11 cellular contexts compared by ENCODE assay signal in the genomic region with DNA sequence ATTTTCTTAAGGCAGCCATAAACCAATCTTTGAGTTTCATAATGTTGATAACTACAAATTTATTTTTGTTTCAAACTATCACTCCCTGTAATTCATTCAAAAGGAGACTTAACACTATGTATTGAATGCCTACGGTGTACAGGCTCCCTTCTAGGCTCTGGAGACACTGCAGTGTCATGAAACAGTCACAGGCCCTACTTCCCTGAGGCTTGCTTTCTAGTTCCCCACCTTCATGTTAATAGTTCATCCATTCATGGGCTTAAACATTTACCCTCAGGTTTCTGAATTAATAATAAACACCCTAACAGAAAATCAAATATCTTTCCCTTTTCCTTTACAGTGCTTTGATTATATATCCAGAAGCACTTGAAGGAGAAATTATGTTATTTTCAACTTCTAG.
DNase-seq lines count a peak whose midpoint lies in the region; ATAC-seq and TF ChIP-seq lines count a peak whose summit lies in the region.
"Had no signal": no experiment of that assay in that cellular context is flagged by ENCODE, and none has a peak within 500 bp of the region (broad histone marks: within the 10 kb centered on the region; RNA-seq: fewer than 3 reads in every experiment).

No MANE protein-coding gene starts in this region.

- no peaks in the 10 kb centered on the region for H3K4me1 Mint-ChIP-seq in natural killer cell

- ATAC-seq in GM19025 (IDR thresholded peaks at IDR 0.05; ENCODE audit: low read depth, unreplicated experiment), result peak; percentile 61
- peak; percentile 77 for ATAC-seq in GM21786 (IDR thresholded peaks at IDR 0.05; ENCODE audit: unreplicated experiment)
- peak; percentile 80 for ATAC-seq in HG03108 (IDR thresholded peaks at IDR 0.05; ENCODE audit: unreplicated experiment)
- ATAC-seq in natural killer cell, result no peak
- ATAC-seq: activated CD4-positive, CD25-positive, alpha-beta regulatory T cell treated with anti-CD3 and anti-CD28 coated beads, Interleukin-2, amount 50 U/mL, for 24 hours had no signal

- no peak for TF ChIP-seq CTCF in natural killer cell (IDR thresholded peaks at IDR 0.05)

- H3K36me3 Mint-ChIP-seq in natural killer cell, result no peaks in the 10 kb centered on the region

- DNase-seq in left kidney (ENCODE audit: low read depth, low spot score), result peak; percentile 56
- DNase-seq in natural killer cell, result no peak
- DNase-seq in SIG-M5 treated with dmso at 0.1 percent for 504 hours (lab: John Stamatoyannopoulos, UW; ENCODE audit: unreplicated experiment), result no peak
- DNase-seq in RPMI8226, result no peak
- DNase-seq in glomerular visceral epithelial cell (ENCODE audit: extremely low spot score), result no peak
- DNase-seq: NCI-H2171, spleen had no signal

- intact Hi-C loops in natural killer cell (cut with micrococcal nuclease), result no loop called here

- H3K27me3 Mint-ChIP-seq in natural killer cell (ENCODE audit: low read depth in 2 of 2), result no peaks in the 10 kb centered on the region

- H3K27ac Mint-ChIP-seq in natural killer cell, result no peak overlapping the region

- no peak overlapping the region for H3K4me3 Mint-ChIP-seq in natural killer cell

- peaks cover 6 to 10% of the 10 kb centered on the region in 2 donors for H3K9me3 Mint-ChIP-seq in natural killer cell

Comparison
In these comparisons a context has a peak if more than half of its experiments do, and no peak if none do; other contexts are left out.
1. ATAC-seq: peak in GM19025 (single experiment), GM21786 (single experiment) and HG03108 (single experiment); none in natural killer cell (0 of 3).